ENCODE assay signal across 8 cellular contexts in the genomic region with DNA sequence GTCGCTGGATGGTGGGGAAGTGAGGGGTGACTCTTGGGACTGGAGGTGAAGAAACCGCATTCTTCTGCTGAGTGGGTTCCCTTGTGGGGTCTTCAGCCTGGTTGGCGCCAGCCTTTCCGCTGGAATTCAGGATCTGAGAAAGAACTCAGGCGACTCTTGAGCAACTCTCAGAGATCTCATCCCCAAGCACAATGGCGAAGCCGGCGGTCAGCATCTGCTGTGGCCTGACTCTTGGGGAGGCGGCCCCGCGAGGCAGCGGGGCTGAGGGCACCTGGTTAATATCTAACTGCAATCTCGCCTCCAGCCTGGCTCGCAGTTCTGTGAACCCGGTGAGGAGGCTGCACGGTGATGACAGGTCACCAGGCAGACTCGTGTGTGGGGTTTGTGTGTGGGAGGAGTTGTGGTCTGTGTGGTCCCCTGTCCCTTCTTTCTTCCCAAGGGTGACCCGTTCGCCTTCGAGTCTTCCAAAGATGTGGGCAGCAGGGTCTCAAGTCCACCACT. TPM values are rescaled to one million over a fixed set of nuclear protein-coding genes. Genes with fewer than 3 reads are reported as not detected.
DNase-seq lines count a peak whose midpoint lies in the region; ATAC-seq and TF ChIP-seq lines count a peak whose summit lies in the region.

No MANE protein-coding gene starts in this region.

- H3K9ac ChIP-seq in mucosa of stomach (ENCODE audit: low read length), result peak overlapping the region; percentile 93

- DNase-seq in AG09309 (ENCODE audit: low read depth) (no peak), HT-29 (ENCODE audit: low spot score) (peak; percentile 60), erythroblast (lab: John Stamatoyannopoulos, UW) (peak; percentile 40 to 54), NCI-H1436 treated with DMSO at 0.1 percent for 48 hours (lab: John Stamatoyannopoulos, UW) (no peak)
- DNase-seq in activated CD4-positive, alpha-beta T cell treated with anti-CD3 and anti-CD28 coated beads, Interleukin-2, amount 50 U/mL, for 48 hours, result peak; percentile 29 to 34

- H3K27ac ChIP-seq in thymus (ENCODE audit: low read depth), result peak overlapping the region; percentile 89

- 7% methylated on average over 20 of the region's 20 CpGs for WGBS in thymus

- H3K4me3 ChIP-seq in AG09309 (ENCODE audit: control insufficient read depth, low read depth, low read length) (peak overlapping the region; percentile 97), mucosa of stomach (ENCODE audit: low read length) (peak overlapping the region; percentile 82), thymus (ENCODE audit: low read length) (peak overlapping the region; percentile 67)

- no peaks in the 10 kb centered on the region for H3K27me3 ChIP-seq in mucosa of stomach (ENCODE audit: control insufficient read depth, insufficient read depth, low read length)
- H3K27me3 ChIP-seq in thymus (ENCODE audit: control insufficient read depth, insufficient read depth), result no peaks in the 10 kb centered on the region

- H3K9me3 ChIP-seq in mucosa of stomach (ENCODE audit: control insufficient read depth, low read length), result no peaks in the 10 kb centered on the region
- H3K9me3 ChIP-seq in thymus (ENCODE audit: control insufficient read depth), result no peaks in the 10 kb centered on the region

- peak; percentile 25 for ATAC-seq in GM18870 (IDR thresholded peaks at IDR 0.05; ENCODE audit: unreplicated experiment)

- TF ChIP-seq POLR2A in erythroblast (IDR thresholded peaks at IDR 0.05; ENCODE audit: low read length), result no peak

- peaks cover 9% of the 10 kb centered on the region for H3K4me1 ChIP-seq in mucosa of stomach (ENCODE audit: control insufficient read depth, insufficient read depth, low read length)
- peaks cover 5% of the 10 kb centered on the region for H3K4me1 ChIP-seq in thymus (ENCODE audit: control insufficient read depth, insufficient read depth, low read length)

- no peak for TF ChIP-seq CTCF in AG09309 (IDR thresholded peaks at IDR 0.05; ENCODE audit: control insufficient read depth, insufficient read depth, low read depth, low read length, missing control alignments)

- H3K36me3 ChIP-seq in mucosa of stomach (ENCODE audit: control insufficient read depth, insufficient read depth, low read length), result no peaks in the 10 kb centered on the region
- no peaks in the 10 kb centered on the region for H3K36me3 ChIP-seq in thymus (ENCODE audit: control insufficient read depth, insufficient read depth)

RNA-seq across cellular contexts. Expression of gene ZNF441, which starts 0.9 kb away (rescaled TPM):
- 1.1 and 3.7 TPM in 2 replicates for total RNA-seq in HT-29 (2014; rRNA removed; shearing (Covaris generic))
- polyA plus RNA-seq in thymus, result 9.0 TPM

RNA-seq across cellular contexts. Expression of gene ZNF823, which starts 28.9 kb away (rescaled TPM):
- total RNA-seq in HT-29 (2014; rRNA removed; shearing (Covaris generic)), result 3.6 and 6.1 TPM in 2 replicates
- polyA plus RNA-seq in thymus, result 5.6 TPM

RNA-seq across cellular contexts. Expression of gene ZNF491, which starts 30.6 kb away (rescaled TPM):
- not detected in 2 replicates for total RNA-seq in HT-29 (2014; rRNA removed; shearing (Covaris generic))
- 3.5 TPM for polyA plus RNA-seq in thymus

RNA-seq across cellular contexts. Expression of gene ZNF440, which starts 46.4 kb away (rescaled TPM):
- 9.1 and 12.7 TPM in 2 replicates for total RNA-seq in HT-29 (2014; rRNA removed; shearing (Covaris generic))
- 19.0 TPM for polyA plus RNA-seq in thymus

Comparison
In these comparisons a context has a peak if more than half of its experiments do, and no peak if none do; other contexts are left out.
1. DNase-seq: peak in HT-29 (single experiment), activated CD4-positive, alpha-beta T cell treated with anti-CD3 and anti-CD28 coated beads, Interleukin-2, amount 50 U/mL, for 48 hours (2 of 2) and erythroblast (2 of 2); none in AG09309 (single experiment) and NCI-H1436 treated with DMSO at 0.1 percent for 48 hours (single experiment).
2. Peak in every context shown above with its lines, with median percentiles within 50 percentile points of each other: H3K4me3 ChIP-seq.